ENCODE assay signal across 9 cellular contexts in the genomic region with DNA sequence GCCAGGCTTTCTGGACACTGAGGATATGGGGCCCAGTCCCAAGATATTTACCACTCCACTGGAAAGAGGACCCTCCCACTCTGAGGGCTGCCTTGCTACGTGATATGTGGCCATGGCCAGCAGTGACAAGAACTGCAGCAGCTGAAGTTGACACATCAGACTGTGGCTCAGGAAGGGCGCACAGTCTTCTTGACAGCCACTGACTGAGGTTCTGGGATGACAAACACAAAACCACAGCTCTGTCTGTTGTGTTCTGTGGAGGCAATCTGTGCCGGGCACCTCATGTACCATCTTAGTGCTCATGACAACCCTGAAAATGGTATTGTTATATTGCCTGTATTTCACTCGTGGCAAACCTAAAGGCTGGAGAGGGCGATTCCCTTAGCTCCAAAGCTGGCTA. TPM values are rescaled to one million over a fixed set of nuclear protein-coding genes. Genes with fewer than 3 reads are reported as not detected.
"Had no signal": no experiment of that assay in that cellular context is flagged by ENCODE, and none has a peak within 500 bp of the region (broad histone marks: within the 10 kb centered on the region; RNA-seq: fewer than 3 reads in every experiment).

No MANE protein-coding gene starts in this region.

- H3K9ac ChIP-seq: GM23248 had no signal

- H3K9me3 ChIP-seq: HAP-1 had no signal

- H3K27ac ChIP-seq: GM23248, HL-60 had no signal

- DNase-seq: GM23248, GOT3, H7, HFFc6 had no signal

- H3K4me1 ChIP-seq: HAP-1 had no signal

- H2AFZ ChIP-seq: GM23248 had no signal

- H3K27ac Mint-ChIP-seq: HFFc6, IgD-negative memory B cell had no signal

- H3K4me3 Mint-ChIP-seq: HFFc6, IgD-negative memory B cell had no signal

- H3K9me3 Mint-ChIP-seq: IgD-negative memory B cell had no signal

- H3K36me3 ChIP-seq: HAP-1 had no signal

- H3K4me1 Mint-ChIP-seq: IgD-negative memory B cell had no signal

- ATAC-seq: HCT116, HepG2 had no signal

- H3K4me3 ChIP-seq: GM23248, HAP-1 had no signal

RNA-seq across cellular contexts. Expression of gene FSTL4, which starts 16.9 kb away (rescaled TPM):
- total RNA-seq: GM23248, HFFc6 had no signal
- polyA plus RNA-seq: GM23248, IgD-negative memory B cell had no signal
